9 cellular contexts compared by ENCODE assay signal in genomic region chr22:46085831-46086576, GRCh38.
A peak's percentile ranks its signal among the peaks of the same experiment; 100 is the strongest.
DNase-seq lines count a peak whose midpoint lies in the region; ATAC-seq and TF ChIP-seq lines count a peak whose summit lies in the region.
"Had no signal": no experiment of that assay in that cellular context is flagged by ENCODE, and none has a peak within 500 bp of the region (broad histone marks: within the 10 kb centered on the region; RNA-seq: fewer than 3 reads in every experiment).

No MANE protein-coding gene starts in this region.

- no peaks in the 10 kb centered on the region for H3K23me2 ChIP-seq in H9 (ENCODE audit: insufficient read length, low read depth, low read length, poor library complexity, severe bottlenecking)

- H3K56ac ChIP-seq in H9 (ENCODE audit: insufficient read length, low read depth, low read length), result no peak overlapping the region

- no peak overlapping the region for H3K9ac ChIP-seq in H9 (ENCODE audit: extremely low read depth, insufficient read length, low read length)

- H4K8ac ChIP-seq in H9 (replicated peaks; ENCODE audit: insufficient read length, low read depth, low read length), result no peak overlapping the region

- no peak overlapping the region for H2BK12ac ChIP-seq in H9 (ENCODE audit: insufficient read length, low read depth, low read length)

- H3K9me3 Mint-ChIP-seq in H9, result no peaks in the 10 kb centered on the region
- H3K9me3 Mint-ChIP-seq in mesothelial cell of epicardium, result no peaks in the 10 kb centered on the region
- H3K9me3 Mint-ChIP-seq in stimulated activated memory B cell treated with anti-CD40 and anti-IgM and Interleukin-4, amounts not matched to agents 10 μg/mL and 1 μg/mL and 100 μg/mL, for 72 hours, result no peaks in the 10 kb centered on the region
- no peaks in the 10 kb centered on the region for H3K9me3 Mint-ChIP-seq in activated naive CD8-positive, alpha-beta T cell treated with anti-CD3 and anti-CD28 coated beads, Interleukin-2, amount 50 U/mL, for 24 hours

- TF ChIP-seq CTCF in H9 (conservative IDR thresholded peaks at IDR 0.05) (no peak), astrocyte of the spinal cord (IDR thresholded peaks at IDR 0.05; ENCODE audit: low read depth, low read length) (no peak), hepatocyte (IDR thresholded peaks at IDR 0.05; ENCODE audit: poor library complexity) (no peak), suprapubic skin (IDR thresholded peaks at IDR 0.05) (no peak), mesothelial cell of epicardium (IDR thresholded peaks at IDR 0.05; ENCODE audit: unreplicated experiment) (no peak)

- no peaks in the 10 kb centered on the region for H3K36me3 ChIP-seq in hepatocyte (replicated peaks; ENCODE audit: insufficient read depth, low read depth)
- no peaks in the 10 kb centered on the region for H3K36me3 ChIP-seq in suprapubic skin

- H3K27ac ChIP-seq in H9 (ENCODE audit: insufficient read length, low read depth, low read length) (no peak overlapping the region), hepatocyte (peak overlapping the region; percentile 40), suprapubic skin (peak overlapping the region; percentile 98)

- H3K23ac ChIP-seq in H9 (ENCODE audit: insufficient read length, low read depth, low read length), result no peak overlapping the region

- H3K4me1 ChIP-seq in H9 (ENCODE audit: insufficient read depth, low read length) (no peaks in the 10 kb centered on the region), hepatocyte (ENCODE audit: insufficient read depth) (peaks cover 19% of the 10 kb centered on the region), suprapubic skin (peaks cover 100% of the 10 kb centered on the region)

- H3K9me3 ChIP-seq in H9 (ENCODE audit: control insufficient read depth, low read depth, low read length) (no peaks in the 10 kb centered on the region), hepatocyte (ENCODE audit: low read depth) (no peaks in the 10 kb centered on the region), suprapubic skin (no peaks in the 10 kb centered on the region)

- H3K27me3 ChIP-seq in H9 (ENCODE audit: insufficient read depth, low read length) (no peaks in the 10 kb centered on the region), hepatocyte (no peaks in the 10 kb centered on the region), suprapubic skin (no peaks in the 10 kb centered on the region)

- no peak overlapping the region for H4K5ac ChIP-seq in H9 (ENCODE audit: insufficient read length, low read depth, low read length)

- H3T11ph ChIP-seq in H9 (ENCODE audit: low read length), result no peak overlapping the region

- no CpG with 5 or more reads among the region's 37 CpGs for WGBS in H9 (ENCODE audit: extremely low coverage, insufficient read length, low lambda C conversion rate)
- WGBS in hepatocyte (ENCODE audit: low lambda C conversion rate, missing lambda C conversion rate), result 90% methylated on average over 35 of the region's 37 CpGs
- 20% methylated on average over 12 of the region's 37 CpGs for WGBS in suprapubic skin

- no peak overlapping the region for H3K18ac ChIP-seq in H9 (ENCODE audit: insufficient read length, low read depth, low read length)

- TF ChIP-seq POLR2A in suprapubic skin (IDR thresholded peaks at IDR 0.05), result no peak

- no peak overlapping the region for H2AK5ac ChIP-seq in H9 (ENCODE audit: insufficient read length, low read length)

- no peak overlapping the region for H2BK120ac ChIP-seq in H9 (ENCODE audit: low read depth, low read length, poor library complexity, severe bottlenecking)

- H3K4me3 Mint-ChIP-seq in H9 (no peak overlapping the region), mesothelial cell of epicardium (no peak overlapping the region)
- no peak overlapping the region for H3K4me3 Mint-ChIP-seq in stimulated activated memory B cell treated with anti-CD40 and anti-IgM and Interleukin-4, amounts not matched to agents 10 μg/mL and 1 μg/mL and 100 μg/mL, for 72 hours
- no peak overlapping the region for H3K4me3 Mint-ChIP-seq in activated naive CD8-positive, alpha-beta T cell treated with anti-CD3 and anti-CD28 coated beads, Interleukin-2, amount 50 U/mL, for 24 hours

- no peak overlapping the region for H2BK15ac ChIP-seq in H9 (ENCODE audit: low read depth, low read length)

- no peak overlapping the region; the same call in 1 of the 2 replicates for H3K4ac ChIP-seq in H9 (ENCODE audit: low read depth, low read length)

- no peak for TF ChIP-seq EP300 in suprapubic skin (IDR thresholded peaks at IDR 0.05)

- H2AFZ ChIP-seq in H9 (ENCODE audit: low read length) (no peak overlapping the region), hepatocyte (no peak overlapping the region)

- H4K20me1 ChIP-seq in H9 (ENCODE audit: control insufficient read depth, insufficient read depth, insufficient read length), result no peaks in the 10 kb centered on the region
- peaks cover 3% of the 10 kb centered on the region for H4K20me1 ChIP-seq in hepatocyte (ENCODE audit: insufficient read depth, poor library complexity, severe bottlenecking)

- no peaks in the 10 kb centered on the region for H3K9me2 ChIP-seq in hepatocyte (replicated peaks; ENCODE audit: insufficient read depth)

- H3K79me2 ChIP-seq in H9 (ENCODE audit: insufficient read depth, low read length) (peaks cover 5% of the 10 kb centered on the region; the same call in 1 of the 2 replicates), hepatocyte (peaks cover 2% of the 10 kb centered on the region)

- no peaks in the 10 kb centered on the region for H3K36me3 Mint-ChIP-seq in H9 (ENCODE audit: insufficient read depth in 1 of 3, low read depth in 3 of 3)
- no peaks in the 10 kb centered on the region for H3K36me3 Mint-ChIP-seq in mesothelial cell of epicardium
- no peaks in the 10 kb centered on the region for H3K36me3 Mint-ChIP-seq in stimulated activated memory B cell treated with anti-CD40 and anti-IgM and Interleukin-4, amounts not matched to agents 10 μg/mL and 1 μg/mL and 100 μg/mL, for 72 hours
- H3K36me3 Mint-ChIP-seq in activated naive CD8-positive, alpha-beta T cell treated with anti-CD3 and anti-CD28 coated beads, Interleukin-2, amount 50 U/mL, for 24 hours (ENCODE audit: low read depth), result no peaks in the 10 kb centered on the region

- in situ Hi-C loops in astrocyte of the spinal cord (cut with HindIII; ENCODE audit: low sequenced_read_pairs), result no loop called here

- no peak for ATAC-seq in HG03460 (IDR thresholded peaks at IDR 0.05; ENCODE audit: unreplicated experiment)
- no peak for ATAC-seq in stimulated activated memory B cell treated with anti-CD40 and anti-IgM and Interleukin-4, amounts not matched to agents 10 μg/mL and 1 μg/mL and 100 μg/mL, for 72 hours
- no peak for ATAC-seq in activated naive CD8-positive, alpha-beta T cell treated with anti-CD3 and anti-CD28 coated beads, Interleukin-2, amount 50 U/mL, for 24 hours

- H3K27ac Mint-ChIP-seq in H9 (no peak overlapping the region; a peak in 1 of 7 replicates), mesothelial cell of epicardium (no peak overlapping the region)
- H3K27ac Mint-ChIP-seq in stimulated activated memory B cell treated with anti-CD40 and anti-IgM and Interleukin-4, amounts not matched to agents 10 μg/mL and 1 μg/mL and 100 μg/mL, for 72 hours, result no peak overlapping the region
- H3K27ac Mint-ChIP-seq in activated naive CD8-positive, alpha-beta T cell treated with anti-CD3 and anti-CD28 coated beads, Interleukin-2, amount 50 U/mL, for 24 hours, result no peak overlapping the region

- DNase-seq in H9 (no peak), astrocyte of the spinal cord (ENCODE audit: low read depth, low spot score) (no peak), hepatocyte (ENCODE audit: low spot score) (no peak), suprapubic skin (ENCODE audit: low spot score in 2 of 2) (peak; percentile 94 to 95), mesothelial cell of epicardium (ENCODE audit: low spot score in 2 of 2, unreplicated experiment in 2 of 2) (no peak)
- no peak for DNase-seq in activated naive CD8-positive, alpha-beta T cell treated with anti-CD3 and anti-CD28 coated beads, Interleukin-2, amount 50 U/mL, for 24 hours
- DNase-seq: NCI-H2227 treated with DMSO at 0.1 percent for 48 hours had no signal

- H2BK5ac ChIP-seq in H9 (ENCODE audit: insufficient read length, low read length), result no peak overlapping the region

- H3K4me1 Mint-ChIP-seq in H9 (no peaks in the 10 kb centered on the region; a peak in 1 of 4 replicates), mesothelial cell of epicardium (no peaks in the 10 kb centered on the region)
- H3K4me1 Mint-ChIP-seq in stimulated activated memory B cell treated with anti-CD40 and anti-IgM and Interleukin-4, amounts not matched to agents 10 μg/mL and 1 μg/mL and 100 μg/mL, for 72 hours, result peaks cover 8% of the 10 kb centered on the region
- H3K4me1 Mint-ChIP-seq in activated naive CD8-positive, alpha-beta T cell treated with anti-CD3 and anti-CD28 coated beads, Interleukin-2, amount 50 U/mL, for 24 hours, result peaks cover 4% of the 10 kb centered on the region

- H3K79me1 ChIP-seq in H9 (ENCODE audit: insufficient read depth, low read depth, low read length, poor library complexity, severe bottlenecking), result no peaks in the 10 kb centered on the region

- H3K4me2 ChIP-seq in H9 (ENCODE audit: insufficient read depth, insufficient read length, low read length), result no peak overlapping the region
- no peak overlapping the region for H3K4me2 ChIP-seq in hepatocyte

- H3K27me3 Mint-ChIP-seq in H9 (ENCODE audit: low read depth) (no peaks in the 10 kb centered on the region; the same call in 1 of the 2 replicates), mesothelial cell of epicardium (ENCODE audit: low read depth) (no peaks in the 10 kb centered on the region)
- no peaks in the 10 kb centered on the region for H3K27me3 Mint-ChIP-seq in stimulated activated memory B cell treated with anti-CD40 and anti-IgM and Interleukin-4, amounts not matched to agents 10 μg/mL and 1 μg/mL and 100 μg/mL, for 72 hours
- H3K27me3 Mint-ChIP-seq in activated naive CD8-positive, alpha-beta T cell treated with anti-CD3 and anti-CD28 coated beads, Interleukin-2, amount 50 U/mL, for 24 hours, result no peaks in the 10 kb centered on the region

- H4K91ac ChIP-seq in H9 (ENCODE audit: insufficient read length, low read depth, low read length), result peak overlapping the region; percentile 48

- peak overlapping the region; percentile 86 for H3K4me3 ChIP-seq in astrocyte of the spinal cord (ENCODE audit: low read depth, low read length)
- H3K4me3 ChIP-seq in hepatocyte, result no peak overlapping the region
- H3K4me3 ChIP-seq in suprapubic skin, result peak overlapping the region; percentile 79

- H3K14ac ChIP-seq in H9 (ENCODE audit: insufficient read depth, low read length), result no peak overlapping the region

- H2BK20ac ChIP-seq in H9 (ENCODE audit: low read depth, low read length, poor library complexity, severe bottlenecking), result no peak overlapping the region

Comparison
In these comparisons a context has a peak if more than half of its experiments do, and no peak if none do; other contexts are left out.
1. DNase-seq: peak in suprapubic skin (2 of 2); none in H9 (single experiment), astrocyte of the spinal cord (single experiment), hepatocyte (single experiment), mesothelial cell of epicardium (0 of 2) and activated naive CD8-positive, alpha-beta T cell treated with anti-CD3 and anti-CD28 coated beads, Interleukin-2, amount 50 U/mL, for 24 hours (single experiment).